8 cellular contexts compared by ENCODE assay signal in genomic region chr9:86202338-86202882, GRCh38. TPM values are rescaled to one million over a fixed set of nuclear protein-coding genes. Genes with fewer than 3 reads are reported as not detected.
DNase-seq lines count a peak whose midpoint lies in the region; ATAC-seq and TF ChIP-seq lines count a peak whose summit lies in the region.

No MANE protein-coding gene starts in this region.

- H3K27me3 ChIP-seq in Loucy (ENCODE audit: insufficient read depth, low read length, poor library complexity, severe bottlenecking) (no peaks in the 10 kb centered on the region), vagina (no peaks in the 10 kb centered on the region)

- ATAC-seq in GM21717 (IDR thresholded peaks at IDR 0.05; ENCODE audit: unreplicated experiment) (peak; percentile 74), T-helper 17 cell (peak; percentile 61), mucosa of descending colon (peak; percentile 72)
- ATAC-seq in effector memory CD8-positive, alpha-beta T cell (replicated peaks), result peak; percentile 56

- peaks cover 6% of the 10 kb centered on the region for H3K4me1 Mint-ChIP-seq in T-helper 17 cell
- H3K4me1 Mint-ChIP-seq in effector memory CD8-positive, alpha-beta T cell (ENCODE audit: low read depth in 2 of 2), result peaks cover 4 to 17% of the 10 kb centered on the region in 2 donors

- H3K9ac ChIP-seq in Loucy (ENCODE audit: low read depth, low read length, poor library complexity, severe bottlenecking), result no peak overlapping the region

- H3K9me2 ChIP-seq in Loucy (replicated peaks; ENCODE audit: low read depth, low read length), result no peaks in the 10 kb centered on the region

- no peak for TF ChIP-seq POLR2A in vagina (IDR thresholded peaks at IDR 0.05)

- no peak overlapping the region for H3K4me2 ChIP-seq in Loucy (ENCODE audit: low read depth, low read length, poor library complexity, severe bottlenecking)

- H3K27ac ChIP-seq in vagina, result no peak overlapping the region

- intact Hi-C loops in mucosa of descending colon (cut with DNase I, micrococcal nuclease), result loop anchor here in 1 of 2 donors (5.0 kb wide), 1 partner anchor 80 kb away; the partner anchor contains the start of gene ISCA1
- intact Hi-C loops in vagina (cut with DNase I), result no loop called here

- DNase-seq in NCI-H2081 (lab: John Stamatoyannopoulos, UW) (peak; percentile 35 to 51), NCI-H2081 treated with DMSO at 0.1 percent for 48 hours (lab: John Stamatoyannopoulos, UW) (no peak), T-helper 17 cell (no peak), mucosa of descending colon (peak in 1 of 3 donors; percentile 16), vagina (ENCODE audit: extremely low spot score in 2 of 2) (no peak)
- peak in 2 of 3 experiments; percentile 17 to 25 for DNase-seq in effector memory CD8-positive, alpha-beta T cell

- H3K36me3 ChIP-seq in Loucy (ENCODE audit: insufficient read depth, low read length) (no peaks in the 10 kb centered on the region), mucosa of descending colon (ENCODE audit: low read depth) (no peaks in the 10 kb centered on the region), vagina (no peaks in the 10 kb centered on the region)

- H3K27ac Mint-ChIP-seq in T-helper 17 cell, result no peak overlapping the region
- H3K27ac Mint-ChIP-seq in effector memory CD8-positive, alpha-beta T cell, result peak overlapping the region in 1 of 2 donors; percentile 7

- peak; percentile 90 for TF ChIP-seq CTCF in Loucy (conservative IDR thresholded peaks at IDR 0.05; ENCODE audit: low read length)
- TF ChIP-seq CTCF in mucosa of descending colon (IDR thresholded peaks at IDR 0.05), result peak; percentile 56
- peak; percentile 40 to 60 (median 51) for TF ChIP-seq CTCF in vagina (IDR thresholded peaks at IDR 0.05)

- H2AFZ ChIP-seq in Loucy (ENCODE audit: low read length), result no peak overlapping the region

- H3K79me2 ChIP-seq in Loucy (ENCODE audit: insufficient read depth, low read length), result no peaks in the 10 kb centered on the region

- no peaks in the 10 kb centered on the region for H4K20me1 ChIP-seq in Loucy (ENCODE audit: insufficient read depth, low read length, poor library complexity, severe bottlenecking)

- H3K4me1 ChIP-seq in Loucy (ENCODE audit: insufficient read depth, low read length, poor library complexity, severe bottlenecking), result no peaks in the 10 kb centered on the region
- no peaks in the 10 kb centered on the region for H3K4me1 ChIP-seq in mucosa of descending colon (ENCODE audit: low read depth)
- no peaks in the 10 kb centered on the region for H3K4me1 ChIP-seq in vagina

- H3F3A ChIP-seq in Loucy (ENCODE audit: low read depth), result no peaks in the 10 kb centered on the region

- H3K4me3 Mint-ChIP-seq in T-helper 17 cell, result no peak overlapping the region
- H3K4me3 Mint-ChIP-seq in effector memory CD8-positive, alpha-beta T cell, result no peak overlapping the region

- H3K36me3 Mint-ChIP-seq in T-helper 17 cell (ENCODE audit: low read depth), result no peaks in the 10 kb centered on the region
- no peaks in the 10 kb centered on the region for H3K36me3 Mint-ChIP-seq in effector memory CD8-positive, alpha-beta T cell (ENCODE audit: insufficient read depth)

- no peaks in the 10 kb centered on the region for H3K9me3 Mint-ChIP-seq in effector memory CD8-positive, alpha-beta T cell

- H3K27me3 Mint-ChIP-seq in T-helper 17 cell, result peaks cover 26% of the 10 kb centered on the region
- H3K27me3 Mint-ChIP-seq in effector memory CD8-positive, alpha-beta T cell, result peaks cover 0 to 6% of the 10 kb centered on the region in 2 donors

- no peaks in the 10 kb centered on the region for H3K9me3 ChIP-seq in Loucy (ENCODE audit: insufficient read depth, low read depth, low read length)
- H3K9me3 ChIP-seq in T-helper 17 cell (ENCODE audit: control insufficient read depth, low read length, poor library complexity, severe bottlenecking), result no peaks in the 10 kb centered on the region
- no peaks in the 10 kb centered on the region for H3K9me3 ChIP-seq in mucosa of descending colon
- no peaks in the 10 kb centered on the region for H3K9me3 ChIP-seq in vagina

- H3K4me3 ChIP-seq in Loucy (ENCODE audit: low read length, poor library complexity, severe bottlenecking) (no peak overlapping the region), mucosa of descending colon (no peak overlapping the region), vagina (no peak overlapping the region)

RNA-seq across cellular contexts. Expression of gene C9orf153, which starts 57.0 kb away (rescaled TPM):
- total RNA-seq in T-helper 17 cell, result under 1 TPM; 0.21 to 0.92 TPM
- total RNA-seq in mucosa of descending colon, result under 1 TPM in 1 of 3 donors, not detected in 2; 0.35 TPM
- not detected for total RNA-seq in vagina

Comparison
In these comparisons a context has a peak if more than half of its experiments do, and no peak if none do; other contexts are left out.
1. DNase-seq: peak in NCI-H2081 (2 of 2) and effector memory CD8-positive, alpha-beta T cell (2 of 3); none in NCI-H2081 treated with DMSO at 0.1 percent for 48 hours (single experiment), T-helper 17 cell (0 of 3) and vagina (0 of 2).
2. Peak in every context shown above with its lines, with median percentiles within 50 percentile points of each other: ATAC-seq and CTCF ChIP-seq.